Comparison of ENCODE assay signal across 26 cellular contexts in genomic region chr2:69235863-69236262, GRCh38.
"Had no signal": no experiment of that assay in that cellular context is flagged by ENCODE, and none has a peak within 500 bp of the region (broad histone marks: within the 10 kb centered on the region; RNA-seq: fewer than 3 reads in every experiment).

No MANE protein-coding gene starts in this region.

- H3K27me3 Mint-ChIP-seq: progenitor cell of endocrine pancreas; stimulated activated naive B cell treated with anti-CD40 and anti-IgM and Interleukin-4, amounts not matched to agents 10 μg/mL and 1 μg/mL and 100 μg/mL, for 72 hours had no signal

- H3K4me2 ChIP-seq: neural progenitor cell had no signal

- H3K9me3 Mint-ChIP-seq: natural killer cell treated with Interleukin-12 subunit alpha and Interleukin-12 subunit beta and Interleukin-15 and Interleukin-18, amount 100 ng/mL, for 72 hours; neural progenitor cell; stimulated activated effector memory CD8-positive, alpha-beta T cell treated with anti-CD3 and anti-CD28 coated beads, Interleukin-12 subunit alpha, Interleukin-12 subunit beta, amount 100 ng/mL, for 72 hours; stimulated activated naive CD8-positive, alpha-beta T cell treated with anti-CD3 and anti-CD28 coated beads, Interleukin-15, Interleukin-2, amounts not matched to agents 100 ng/mL and 50 ng/mL, for 24 hours had no signal

- H3K36me3 ChIP-seq: neural progenitor cell, ovary, stomach, thoracic aorta, thyroid gland, upper lobe of left lung, vagina had no signal

- H3K36me3 Mint-ChIP-seq: naive thymus-derived CD8-positive, alpha-beta T cell; natural killer cell treated with Interleukin-12 subunit alpha and Interleukin-12 subunit beta and Interleukin-15 and Interleukin-18, amount 100 ng/mL, for 72 hours; stimulated activated effector memory CD8-positive, alpha-beta T cell treated with anti-CD3 and anti-CD28 coated beads, Interleukin-12 subunit alpha, Interleukin-12 subunit beta, amount 100 ng/mL, for 72 hours; stimulated activated naive B cell treated with anti-CD40 and anti-IgM and Interleukin-4, amounts not matched to agents 10 μg/mL and 1 μg/mL and 100 μg/mL, for 72 hours had no signal

- H3K9ac ChIP-seq: neural progenitor cell, parathyroid adenoma had no signal

- H3K27ac ChIP-seq: neural progenitor cell, ovary, parathyroid adenoma, psoas muscle, skin epidermis, stomach, thoracic aorta, thyroid gland, tibial nerve, upper lobe of left lung had no signal

- H3K4me3 ChIP-seq: neural progenitor cell, ovary, psoas muscle, skin epidermis, stomach, thoracic aorta, thyroid gland, tibial nerve, upper lobe of left lung, vagina had no signal

- H3K4me1 ChIP-seq: neural progenitor cell, parathyroid adenoma, psoas muscle, stomach, thyroid gland, tibial nerve, upper lobe of left lung had no signal

- H3K9me3 ChIP-seq: ovary, psoas muscle, stomach, thoracic aorta, thyroid gland, tibial nerve, upper lobe of left lung, vagina had no signal

- H3K79me2 ChIP-seq: parathyroid adenoma had no signal

- H3K4me3 Mint-ChIP-seq: naive thymus-derived CD8-positive, alpha-beta T cell; natural killer cell treated with Interleukin-12 subunit alpha and Interleukin-12 subunit beta and Interleukin-15 and Interleukin-18, amount 100 ng/mL, for 72 hours; neural progenitor cell; stimulated activated effector memory CD8-positive, alpha-beta T cell treated with anti-CD3 and anti-CD28 coated beads, Interleukin-12 subunit alpha, Interleukin-12 subunit beta, amount 100 ng/mL, for 72 hours; stimulated activated naive B cell treated with anti-CD40 and anti-IgM and Interleukin-4, amounts not matched to agents 10 μg/mL and 1 μg/mL and 100 μg/mL, for 72 hours; stimulated activated naive CD8-positive, alpha-beta T cell treated with anti-CD3 and anti-CD28 coated beads, Interleukin-15, Interleukin-2, amounts not matched to agents 100 ng/mL and 50 ng/mL, for 24 hours had no signal

- H2AFZ ChIP-seq: neural progenitor cell, parathyroid adenoma had no signal

- H3K4me1 Mint-ChIP-seq: naive thymus-derived CD8-positive, alpha-beta T cell; neural progenitor cell; stimulated activated effector memory CD8-positive, alpha-beta T cell treated with anti-CD3 and anti-CD28 coated beads, Interleukin-12 subunit alpha, Interleukin-12 subunit beta, amount 100 ng/mL, for 72 hours; stimulated activated naive B cell treated with anti-CD40 and anti-IgM and Interleukin-4, amounts not matched to agents 10 μg/mL and 1 μg/mL and 100 μg/mL, for 72 hours had no signal

- DNase-seq: naive thymus-derived CD8-positive, alpha-beta T cell; occipital lobe; ovary; posterior cingulate gyrus; psoas muscle; right cardiac atrium; stimulated activated CD4-positive, alpha-beta T cell treated with anti-CD3 and anti-CD28 coated beads, Interleukin-15, amount 100 ng/mL, for 24 hours; stimulated activated CD4-positive, alpha-beta T cell treated with anti-CD3 and anti-CD28 coated beads, Interleukin-2, amount 100 ng/mL, for 24 hours; stimulated activated CD4-positive, alpha-beta T cell treated with anti-CD3 and anti-CD28 coated beads, Interleukin-2, amount 100 ng/mL, for 48 hours; stimulated activated CD4-positive, alpha-beta T cell treated with anti-CD3 and anti-CD28 coated beads, Interleukin-4, amount 100 ng/mL, for 24 hours; stimulated activated naive B cell treated with anti-CD40 and anti-IgM and Interleukin-4, amounts not matched to agents 10 μg/mL and 1 μg/mL and 100 μg/mL, for 72 hours; stimulated activated naive CD4-positive, alpha-beta T cell treated with Interleukin-2 at 50 U/mL for 16 hours; stomach; thyroid gland; trophoblast cell; upper lobe of left lung had no signal

- H3K27me3 ChIP-seq: neural progenitor cell, ovary, stomach, thyroid gland, tibial nerve, upper lobe of left lung, vagina had no signal

- H3K27ac Mint-ChIP-seq: naive thymus-derived CD8-positive, alpha-beta T cell; natural killer cell treated with Interleukin-12 subunit alpha and Interleukin-12 subunit beta and Interleukin-15 and Interleukin-18, amount 100 ng/mL, for 72 hours; neural progenitor cell; progenitor cell of endocrine pancreas; stimulated activated effector memory CD8-positive, alpha-beta T cell treated with anti-CD3 and anti-CD28 coated beads, Interleukin-12 subunit alpha, Interleukin-12 subunit beta, amount 100 ng/mL, for 72 hours; stimulated activated naive B cell treated with anti-CD40 and anti-IgM and Interleukin-4, amounts not matched to agents 10 μg/mL and 1 μg/mL and 100 μg/mL, for 72 hours; stimulated activated naive CD8-positive, alpha-beta T cell treated with anti-CD3 and anti-CD28 coated beads, Interleukin-15, Interleukin-2, amounts not matched to agents 100 ng/mL and 50 ng/mL, for 24 hours had no signal
